18 cellular contexts compared by ENCODE assay signal in genomic region chr12:132743831-132744230, GRCh38. TPM values are rescaled to one million over a fixed set of nuclear protein-coding genes. Genes with fewer than 3 reads are reported as not detected.
DNase-seq lines count a peak whose midpoint lies in the region; ATAC-seq and TF ChIP-seq lines count a peak whose summit lies in the region.
"Had no signal": no experiment of that assay in that cellular context is flagged by ENCODE, and none has a peak within 500 bp of the region (broad histone marks: within the 10 kb centered on the region; RNA-seq: fewer than 3 reads in every experiment).

No MANE protein-coding gene starts in this region.

- no peak overlapping the region for H3K14ac ChIP-seq in neuronal stem cell (ENCODE audit: low read length)

- no peak overlapping the region for H2BK15ac ChIP-seq in neuronal stem cell (ENCODE audit: low read length)

- H3K4me2 ChIP-seq in neuronal stem cell (ENCODE audit: insufficient read depth, low read length, poor library complexity, severe bottlenecking) = no peak overlapping the region
- H3K4me2 ChIP-seq: BLaER1 had no signal

- no peaks in the 10 kb centered on the region for H3K27me3 Mint-ChIP-seq in activated T-cell treated with anti-CD3 and anti-CD28 coated beads, Interleukin-2, amount 50 U/mL, for 72 hours (ENCODE audit: low read depth)
- H3K27me3 Mint-ChIP-seq in Calu3 (ENCODE audit: unreplicated experiment) = no peaks in the 10 kb centered on the region
- no peaks in the 10 kb centered on the region for H3K27me3 Mint-ChIP-seq in central memory CD8-positive, alpha-beta T cell
- H3K27me3 Mint-ChIP-seq: CD4-positive, alpha-beta memory T cell had no signal

- H4K91ac ChIP-seq in neuronal stem cell (ENCODE audit: low read depth, low read length, poor library complexity) = no peak overlapping the region

- no peak for TF ChIP-seq CTCF in Calu3 (IDR thresholded peaks at IDR 0.05; ENCODE audit: unreplicated experiment)

- H3K18ac ChIP-seq in neuronal stem cell (ENCODE audit: low read length) = no peak overlapping the region

- peaks cover 65 to 98% of the 10 kb centered on the region in 2 donors for H3K36me3 ChIP-seq in neuronal stem cell (replicated peaks in 1 of 2; ENCODE audit: control insufficient read depth in 2 of 2, insufficient read depth in 2 of 2, low read length in 2 of 2)

- no peak overlapping the region for H2AFZ ChIP-seq in neuronal stem cell (ENCODE audit: low read length)

- H2BK5ac ChIP-seq in neuronal stem cell (ENCODE audit: low read length) = no peak overlapping the region

- peaks cover 30 to 76% of the 10 kb centered on the region in 2 donors for H3K36me3 Mint-ChIP-seq in activated T-cell treated with anti-CD3 and anti-CD28 coated beads, Interleukin-2, amount 50 U/mL, for 72 hours (ENCODE audit: insufficient read depth in 2 of 2)
- H3K36me3 Mint-ChIP-seq in Calu3 (ENCODE audit: insufficient read depth, unreplicated experiment) = peaks cover 100% of the 10 kb centered on the region
- H3K36me3 Mint-ChIP-seq in central memory CD8-positive, alpha-beta T cell (ENCODE audit: insufficient read depth) = peaks cover 58% of the 10 kb centered on the region

- BruUV-seq in Calu3 (replicated peaks; lab: Mats Ljungman, UMichigan) = no TSS peak

- H3K9ac ChIP-seq in neuronal stem cell (ENCODE audit: low read depth, low read length, poor library complexity) = peak overlapping the region; percentile 73
- H3K9ac ChIP-seq: BLaER1 had no signal

- H3K9me3 Mint-ChIP-seq in activated T-cell treated with anti-CD3 and anti-CD28 coated beads, Interleukin-2, amount 50 U/mL, for 72 hours = peaks cover 0 to 3% of the 10 kb centered on the region in 2 donors
- H3K9me3 Mint-ChIP-seq in Calu3 (ENCODE audit: low read depth, unreplicated experiment) = peaks cover 3% of the 10 kb centered on the region
- no peaks in the 10 kb centered on the region for H3K9me3 Mint-ChIP-seq in central memory CD8-positive, alpha-beta T cell
- H3K9me3 Mint-ChIP-seq: CD4-positive, alpha-beta memory T cell had no signal

- H3K23ac ChIP-seq in neuronal stem cell (ENCODE audit: low read depth, low read length, poor library complexity) = peak overlapping the region; percentile 37

- intact Hi-C loops in Calu3 (cut with micrococcal nuclease; ENCODE audit: unreplicated experiment) = no loop called here

- WGBS in neuronal stem cell (ENCODE audit: extremely low coverage in 2 of 2, insufficient read length in 2 of 2, insufficient replicate concordance in 1 of 2), 2 donors = no CpG with 5 or more reads among the region's 13 CpGs

- H3K4me3 Mint-ChIP-seq in activated T-cell treated with anti-CD3 and anti-CD28 coated beads, Interleukin-2, amount 50 U/mL, for 72 hours = no peak overlapping the region
- H3K4me3 Mint-ChIP-seq in Calu3 (ENCODE audit: low read depth, unreplicated experiment) = peak overlapping the region; percentile 35
- H3K4me3 Mint-ChIP-seq in central memory CD8-positive, alpha-beta T cell = no peak overlapping the region
- H3K4me3 Mint-ChIP-seq: CD14-positive monocyte; CD4-positive, alpha-beta memory T cell had no signal

- no peak overlapping the region for H2AK5ac ChIP-seq in neuronal stem cell (ENCODE audit: low read depth, low read length)

- no peak for DNase-seq in activated T-cell treated with anti-CD3 and anti-CD28 coated beads, Interleukin-2, amount 50 U/mL, for 72 hours
- no peak for DNase-seq in activated T-cell treated with anti-CD3 and anti-CD28 coated beads, Interleukin-2, amount 50 U/mL, for 1 hour
- no peak for DNase-seq in Calu3
- no peak for DNase-seq in central memory CD8-positive, alpha-beta T cell (ENCODE audit: low spot score in 2 of 2)
- no peak for DNase-seq in neuronal stem cell (ENCODE audit: low spot score)
- DNase-seq in HUDEP-2 (lab: John Stamatoyannopoulos, UW; ENCODE audit: unreplicated experiment in 76 of 76) = no peak
- DNase-seq in NCI-H2081 (lab: John Stamatoyannopoulos, UW) = no peak
- DNase-seq in HCEC 1CT = no peak
- DNase-seq: 8988T; CD4-positive, alpha-beta memory T cell; DMS79 treated with DMSO at 0.1 percent for 48 hours; GF-D8; IMR-90 had no signal

- no peak overlapping the region for H3K4me3 ChIP-seq in neuronal stem cell (ENCODE audit: low read length in 2 of 2)
- H3K4me3 ChIP-seq: BLaER1, GM12878, HAP-1 had no signal

- H3K79me1 ChIP-seq in neuronal stem cell (ENCODE audit: low read depth, low read length) = peaks cover 9% of the 10 kb centered on the region

- H3K27me3 ChIP-seq in neuronal stem cell (ENCODE audit: control insufficient read depth in 3 of 3, insufficient read depth in 3 of 3, low read depth in 1 of 3, low read length in 3 of 3) = no peaks in the 10 kb centered on the region
- H3K27me3 ChIP-seq: BLaER1 had no signal

- peak overlapping the region; percentile 95 for H4K8ac ChIP-seq in neuronal stem cell (ENCODE audit: low read depth, low read length)

- peaks cover 0 to 4% of the 10 kb centered on the region in 2 donors for H3K9me3 ChIP-seq in neuronal stem cell (replicated peaks in 1 of 2; ENCODE audit: control insufficient read depth in 2 of 2, insufficient read depth in 1 of 2, low read depth in 1 of 2, low read length in 2 of 2)
- H3K9me3 ChIP-seq: BLaER1, HAP-1 had no signal

- no peak for ATAC-seq in activated T-cell treated with anti-CD3 and anti-CD28 coated beads, Interleukin-2, amount 50 U/mL, for 72 hours (replicated peaks in 1 of 2)
- no peak for ATAC-seq in central memory CD8-positive, alpha-beta T cell (replicated peaks; ENCODE audit: extremely low read depth, poor library complexity, severe bottlenecking)
- ATAC-seq: GM12878 had no signal

- no peak overlapping the region for H2BK12ac ChIP-seq in neuronal stem cell (ENCODE audit: low read length)

- H3K4me1 Mint-ChIP-seq in activated T-cell treated with anti-CD3 and anti-CD28 coated beads, Interleukin-2, amount 50 U/mL, for 72 hours (ENCODE audit: low read depth) = no peaks in the 10 kb centered on the region
- H3K4me1 Mint-ChIP-seq in Calu3 (ENCODE audit: low read depth, unreplicated experiment) = peaks cover 17% of the 10 kb centered on the region
- peaks cover 18% of the 10 kb centered on the region for H3K4me1 Mint-ChIP-seq in central memory CD8-positive, alpha-beta T cell
- H3K4me1 Mint-ChIP-seq: CD14-positive monocyte had no signal

- no peak overlapping the region for H3K4ac ChIP-seq in neuronal stem cell (ENCODE audit: low read length)

- H3K27ac Mint-ChIP-seq in activated T-cell treated with anti-CD3 and anti-CD28 coated beads, Interleukin-2, amount 50 U/mL, for 72 hours = peak overlapping the region; percentile 17
- H3K27ac Mint-ChIP-seq in Calu3 (ENCODE audit: unreplicated experiment) = peak overlapping the region; percentile 47
- H3K27ac Mint-ChIP-seq in central memory CD8-positive, alpha-beta T cell (ENCODE audit: low read depth) = peak overlapping the region; percentile 20

- CTCF ChIA-PET in Calu3 (lab: Charles Lee) = interaction anchor here (0.5 kb wide), 1 partner anchor 73 kb away, joined by 3 read pairs; no protein-coding TSS in a partner anchor

- no peak overlapping the region for H3K27ac ChIP-seq in neuronal stem cell (replicated peaks; ENCODE audit: low read length)
- H3K27ac ChIP-seq: BLaER1, HL-60 had no signal

- no peak overlapping the region for H2BK120ac ChIP-seq in neuronal stem cell (ENCODE audit: low read depth, low read length)

- H3K4me1 ChIP-seq in neuronal stem cell (ENCODE audit: control insufficient read depth in 2 of 2, insufficient read depth in 1 of 2, low read depth in 1 of 2, low read length in 2 of 2) = no peaks in the 10 kb centered on the region
- H3K4me1 ChIP-seq: BLaER1, HAP-1 had no signal

RNA-seq across cellular contexts. Expression of gene ANKLE2, which starts 17.8 kb away (rescaled TPM):
- total RNA-seq in activated T-cell treated with anti-CD3 and anti-CD28 coated beads, Interleukin-2, amount 50 U/mL, for 72 hours = 100 to 1,000 TPM; 154 to 189 TPM
- 175 and 190 TPM in 2 replicates for total RNA-seq in Calu3 (2022)
- 34.7 TPM for polyA plus RNA-seq in neuronal stem cell (2013, experiment 1 of 2)
- 30.8 TPM for polyA plus RNA-seq in neuronal stem cell (2013, experiment 2 of 2)

RNA-seq across cellular contexts. Expression of gene PGAM5, which starts 33.2 kb away (rescaled TPM):
- 10 to 100 TPM; 47.8 to 55.7 TPM for total RNA-seq in activated T-cell treated with anti-CD3 and anti-CD28 coated beads, Interleukin-2, amount 50 U/mL, for 72 hours
- 100 and 101 TPM in 2 replicates for total RNA-seq in Calu3 (2022)
- polyA plus RNA-seq in neuronal stem cell (2013, experiment 1 of 2) = 33.9 TPM
- polyA plus RNA-seq in neuronal stem cell (2013, experiment 2 of 2) = 34.5 TPM

RNA-seq across cellular contexts. Expression of gene PXMP2, which starts 56.4 kb away (rescaled TPM):
- 10 to 100 TPM; 16.2 to 19.7 TPM for total RNA-seq in activated T-cell treated with anti-CD3 and anti-CD28 coated beads, Interleukin-2, amount 50 U/mL, for 72 hours
- total RNA-seq in Calu3 (2022) = 41.9 and 45.0 TPM in 2 replicates
- 19.8 TPM for polyA plus RNA-seq in neuronal stem cell (2013, experiment 1 of 2)
- 22.6 TPM for polyA plus RNA-seq in neuronal stem cell (2013, experiment 2 of 2)

RNA-seq across cellular contexts. Expression of gene POLE, which starts 56.7 kb away (rescaled TPM):
- total RNA-seq in activated T-cell treated with anti-CD3 and anti-CD28 coated beads, Interleukin-2, amount 50 U/mL, for 72 hours = 100 to 1,000 TPM; 111 to 131 TPM
- 179 and 200 TPM in 2 replicates for total RNA-seq in Calu3 (2022)
- polyA plus RNA-seq in neuronal stem cell (2013, experiment 1 of 2) = 34.0 TPM
- 33.7 TPM for polyA plus RNA-seq in neuronal stem cell (2013, experiment 2 of 2)
